Comparison of ENCODE assay signal across 22 cellular contexts in the genomic region with DNA sequence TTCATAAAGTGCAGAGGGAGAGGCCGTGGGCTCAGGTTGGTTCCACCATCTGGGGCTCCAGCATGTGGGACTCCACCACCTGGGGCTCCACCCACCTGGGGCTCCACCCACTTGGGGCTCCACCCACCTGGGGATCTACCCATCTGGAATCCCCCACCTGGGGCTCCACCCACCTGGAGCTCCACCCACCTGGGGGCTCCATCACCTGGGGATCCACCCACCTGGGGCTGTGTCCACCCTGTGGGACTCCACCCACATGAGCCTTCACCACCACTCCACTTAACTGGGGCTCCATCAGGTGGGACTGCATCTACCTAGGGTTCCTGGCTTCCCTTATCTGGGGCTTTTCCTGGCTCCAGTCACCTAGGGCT.
"Had no signal": no experiment of that assay in that cellular context is flagged by ENCODE, and none has a peak within 500 bp of the region (broad histone marks: within the 10 kb centered on the region; RNA-seq: fewer than 3 reads in every experiment).

No MANE protein-coding gene starts in this region.

- DNase-seq: activated CD4-positive, alpha-beta memory T cell treated with anti-CD3 and anti-CD28 coated beads for 36 hours; activated CD4-positive, alpha-beta T cell treated with anti-CD3 and anti-CD28 coated beads for 1 hour; activated CD8-positive, alpha-beta memory T cell treated with anti-CD3 and anti-CD28 coated beads, Interleukin-2, amount 10 ng/mL, durations not matched to agents 7 days and 5 days; activated gamma-delta T cell; activated naive CD4-positive, alpha-beta T cell treated with anti-CD3 and anti-CD28 coated beads, Interleukin-2, amount 50 U/mL, for 16 hours; activated naive CD8-positive, alpha-beta T cell treated with anti-CD3 and anti-CD28 coated beads, Interleukin-2, amount 50 U/mL, for 24 hours; activated T-cell treated with anti-CD3 and anti-CD28 coated beads for 4 hours; body of pancreas; heart right ventricle; islet precursor cell; left cardiac atrium; nucleus accumbens; posterior cingulate gyrus; stimulated activated CD4-positive, alpha-beta T cell treated with anti-CD3 and anti-CD28 coated beads, Interleukin-15, amount 100 ng/mL, for 24 hours; stimulated activated naive B cell treated with anti-CD40 and anti-IgM and Interleukin-4, amounts not matched to agents 10 μg/mL and 1 μg/mL and 100 μg/mL, for 72 hours; SW 1271; T-helper 17 cell had no signal

- H3K4me1 Mint-ChIP-seq: activated naive CD8-positive, alpha-beta T cell treated with anti-CD3 and anti-CD28 coated beads, Interleukin-2, amount 50 U/mL, for 24 hours had no signal

- H3K4me3 Mint-ChIP-seq: activated CD4-positive, alpha-beta memory T cell treated with anti-CD3 and anti-CD28 coated beads for 36 hours; activated CD8-positive, alpha-beta memory T cell treated with anti-CD3 and anti-CD28 coated beads, Interleukin-2, amount 10 ng/mL, durations not matched to agents 7 days and 5 days; activated naive CD8-positive, alpha-beta T cell treated with anti-CD3 and anti-CD28 coated beads, Interleukin-2, amount 50 U/mL, for 24 hours; stimulated activated naive B cell treated with anti-CD40 and anti-IgM and Interleukin-4, amounts not matched to agents 10 μg/mL and 1 μg/mL and 100 μg/mL, for 72 hours; T-helper 17 cell had no signal

- H3K9me3 ChIP-seq: body of pancreas, heart right ventricle, upper lobe of left lung had no signal

- H3K27ac ChIP-seq: body of pancreas, cardiac muscle cell, epithelial cell of prostate, heart right ventricle, upper lobe of left lung had no signal

- H3K4me3 ChIP-seq: body of pancreas, cardiac muscle cell, heart right ventricle, smooth muscle cell, upper lobe of left lung had no signal

- H3K4me2 ChIP-seq: smooth muscle cell had no signal

- H3K36me3 Mint-ChIP-seq: activated CD4-positive, alpha-beta memory T cell treated with anti-CD3 and anti-CD28 coated beads for 36 hours; activated CD8-positive, alpha-beta memory T cell treated with anti-CD3 and anti-CD28 coated beads, Interleukin-2, amount 10 ng/mL, durations not matched to agents 7 days and 5 days; stimulated activated naive B cell treated with anti-CD40 and anti-IgM and Interleukin-4, amounts not matched to agents 10 μg/mL and 1 μg/mL and 100 μg/mL, for 72 hours had no signal

- H3K27ac Mint-ChIP-seq: activated CD4-positive, alpha-beta memory T cell treated with anti-CD3 and anti-CD28 coated beads for 36 hours; activated CD8-positive, alpha-beta memory T cell treated with anti-CD3 and anti-CD28 coated beads, Interleukin-2, amount 10 ng/mL, durations not matched to agents 7 days and 5 days; activated naive CD8-positive, alpha-beta T cell treated with anti-CD3 and anti-CD28 coated beads, Interleukin-2, amount 50 U/mL, for 24 hours; stimulated activated naive B cell treated with anti-CD40 and anti-IgM and Interleukin-4, amounts not matched to agents 10 μg/mL and 1 μg/mL and 100 μg/mL, for 72 hours; T-helper 17 cell had no signal

- ATAC-seq: activated CD8-positive, alpha-beta memory T cell treated with anti-CD3 and anti-CD28 coated beads, Interleukin-2, amount 10 ng/mL, durations not matched to agents 7 days and 5 days; activated naive CD8-positive, alpha-beta T cell treated with anti-CD3 and anti-CD28 coated beads, Interleukin-2, amount 50 U/mL, for 24 hours; body of pancreas; heart right ventricle; left cardiac atrium; sciatic nerve; T-helper 17 cell had no signal

- H3K4me1 ChIP-seq: body of pancreas, heart right ventricle, upper lobe of left lung had no signal

- H3K27me3 ChIP-seq: body of pancreas, cardiac muscle cell, upper lobe of left lung had no signal

- H3K36me3 ChIP-seq: cardiac muscle cell, heart right ventricle, upper lobe of left lung had no signal
